In the genomic region with DNA sequence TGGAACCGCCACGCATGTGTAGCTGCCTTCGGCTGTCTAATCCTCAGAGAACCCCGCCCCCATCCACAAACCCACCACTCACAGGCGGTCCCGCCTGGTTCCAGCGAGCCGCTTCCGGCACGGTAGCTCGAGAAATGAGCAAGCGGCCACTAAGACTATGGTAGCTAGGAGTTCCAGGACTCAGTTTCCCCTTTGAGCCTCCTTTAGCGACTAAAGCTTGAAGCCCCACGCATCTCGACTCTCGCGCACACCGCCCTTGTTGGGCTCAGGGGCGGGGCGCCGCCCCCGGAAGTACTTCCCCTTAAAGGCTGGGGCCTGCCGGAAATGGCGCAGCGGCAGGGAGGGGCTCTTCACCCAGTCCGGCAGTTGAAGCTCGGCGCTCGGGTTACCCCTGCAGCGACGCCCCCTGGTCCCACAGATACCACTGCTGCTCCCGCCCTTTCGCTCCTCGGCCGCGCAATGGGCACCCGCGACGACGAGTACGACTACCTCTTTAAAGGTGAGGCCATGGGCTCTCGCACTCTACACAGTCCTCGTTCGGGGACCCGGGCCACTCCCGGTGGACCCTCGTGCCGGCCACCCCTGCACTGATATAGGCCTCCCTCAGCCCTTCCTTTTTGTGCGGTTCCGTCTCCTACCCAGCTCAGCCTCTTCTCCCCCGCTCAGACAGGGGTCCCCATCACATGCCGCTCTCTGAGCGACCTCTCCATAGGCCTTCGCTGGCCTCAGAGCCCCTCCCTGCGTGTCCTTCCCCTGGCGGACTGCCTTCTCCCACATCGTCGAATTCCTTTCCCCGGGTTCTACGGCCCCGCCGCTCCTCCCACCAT, we compare ENCODE assay signal across 9 cellular contexts. TPM values are rescaled to one million over a fixed set of nuclear protein-coding genes. Genes with fewer than 3 reads are reported as not detected.
DNase-seq lines count a peak whose midpoint lies in the region; ATAC-seq, FAIRE-seq and TF ChIP-seq lines count a peak whose summit lies in the region.
"Had no signal": no experiment of that assay in that cellular context is flagged by ENCODE, and none has a peak within 500 bp of the region (broad histone marks: within the 10 kb centered on the region; RNA-seq: fewer than 3 reads in every experiment).

A gene (plus strand): TSS at position 365 of the 827 bp plus-strand sequence. CDS start 95 bp downstream, at position 460.

- peak; percentile 96 for TF ChIP-seq POLR2A in breast epithelium (IDR thresholded peaks at IDR 0.05)

- 0% methylated on average over 62 of the region's 62 CpGs for WGBS in small intestine, 3 donors

- no peak for FAIRE-seq in small intestine (lab: Jason Lieb, UNC)
- FAIRE-seq: colon had no signal

- H3K27me3 ChIP-seq in AG04450 (ENCODE audit: control insufficient read depth, insufficient read depth, low read length) (no peaks in the 10 kb centered on the region), breast epithelium (no peaks in the 10 kb centered on the region), iPS-20b (ENCODE audit: insufficient read depth, low read length) (no peaks in the 10 kb centered on the region), small intestine (ENCODE audit: control insufficient read depth in 2 of 2, insufficient read depth in 2 of 2, low read length in 2 of 2) (no peaks in the 10 kb centered on the region)

- DNase-seq in AG04450 (ENCODE audit: low read depth, low spot score) (peak; percentile 93), NCI-H2196 (lab: John Stamatoyannopoulos, UW; ENCODE audit: unreplicated experiment) (peak; percentile 82), breast epithelium (ENCODE audit: low spot score in 2 of 2) (peak; percentile 92 to 93), small intestine (peak; percentile 96)

- H3K27ac ChIP-seq in AG04450 (ENCODE audit: low read depth, low read length): peak within 1 kb of the TSS; percentile 83
- peak within 1 kb of the TSS; percentile 100 for H3K27ac ChIP-seq in VCaP
- H3K27ac ChIP-seq in breast epithelium: peak within 1 kb of the TSS; percentile 95 to 98
- H3K27ac ChIP-seq in iPS-20b (ENCODE audit: low read length): peak within 1 kb of the TSS; percentile 78
- H3K27ac ChIP-seq in small intestine (ENCODE audit: low read depth in 1 of 2, low read length in 1 of 2): peak within 1 kb of the TSS; percentile 85 to 86

- no peaks in the 10 kb centered on the region for H3K4me1 ChIP-seq in breast epithelium
- H3K4me1 ChIP-seq in iPS-20b (ENCODE audit: insufficient read depth, low read length): no peaks in the 10 kb centered on the region; the same call in 1 of the 2 replicates
- peaks cover 0 to 8% of the 10 kb centered on the region in 2 donors for H3K4me1 ChIP-seq in small intestine (ENCODE audit: control insufficient read depth in 2 of 2, insufficient read depth in 1 of 2, low read depth in 1 of 2, low read length in 1 of 2)

- peak within 1 kb of the TSS; percentile 99 for H3K4me3 ChIP-seq in AG04450 (ENCODE audit: low read depth, low read length)
- H3K4me3 ChIP-seq in breast epithelium: peak within 1 kb of the TSS; percentile 69 to 92 (median 88)
- H3K4me3 ChIP-seq in iPS-20b (ENCODE audit: low read length): peak within 1 kb of the TSS; percentile 99
- H3K4me3 ChIP-seq in small intestine (ENCODE audit: low read depth in 1 of 2, low read length in 2 of 2): peak within 1 kb of the TSS; percentile 85 to 86

- intact Hi-C loops in breast epithelium (cut with DNase I; ENCODE audit: low total_unique reads): no loop called here

- no peaks in the 10 kb centered on the region for H3K36me3 ChIP-seq in breast epithelium
- peaks cover 4% of the 10 kb centered on the region; the same call in 1 of the 2 replicates for H3K36me3 ChIP-seq in iPS-20b (ENCODE audit: insufficient read depth, low read depth, low read length)
- no peaks in the 10 kb centered on the region for H3K36me3 ChIP-seq in small intestine (ENCODE audit: control insufficient read depth in 2 of 2, insufficient read depth in 2 of 2, low read length in 2 of 2)

- peak; percentile 44 for TF ChIP-seq CTCF in AG04450 (IDR thresholded peaks at IDR 0.05; ENCODE audit: low read depth, low read length)
- TF ChIP-seq CTCF in VCaP (conservative IDR thresholded peaks at IDR 0.05): peak; percentile 60
- peak in 2 of 3 donors; percentile 4 to 7 for TF ChIP-seq CTCF in breast epithelium (IDR thresholded peaks at IDR 0.05)

- H3K9me3 ChIP-seq in AG04450 (ENCODE audit: control insufficient read depth, insufficient read depth, low read length) (peaks cover 8% of the 10 kb centered on the region), breast epithelium (no peaks in the 10 kb centered on the region), iPS-20b (ENCODE audit: insufficient read depth, low read depth, low read length) (no peaks in the 10 kb centered on the region), small intestine (ENCODE audit: control insufficient read depth, low read depth) (no peaks in the 10 kb centered on the region)

- ATAC-seq in GM18870 (IDR thresholded peaks at IDR 0.05; ENCODE audit: unreplicated experiment): peak; percentile 74
- peak; percentile 81 for ATAC-seq in HG03135 (IDR thresholded peaks at IDR 0.05; ENCODE audit: unreplicated experiment)

- POLR2A ChIA-PET in AG04450 (lab: Yijun Ruan, JAX): interaction anchor here (0.5 to 3.7 kb wide), 15 partner anchors 8 to 684 kb away, joined by 3 to 31 read pairs (median 4); a partner anchor contains a TSS

- CTCF ChIA-PET in AG04450 (lab: Charles Lee): interaction anchor here (0.8 to 2.4 kb wide), 5 partner anchors 34 to 259 kb away, joined by 3 to 11 read pairs (median 5); a partner anchor contains a TSS

- H3K9ac ChIP-seq in iPS-20b (ENCODE audit: low read depth, low read length): peak within 1 kb of the TSS; percentile 92

RNA-seq across cellular contexts. Expression of the gene that starts here (rescaled TPM):
- polyA plus RNA-seq in AG04450 (2011; rRNA removed): 315 and 399 TPM in 2 replicates
- polyA minus RNA-seq in AG04450 (2011; rRNA and poly(A)+ RNA removed): 74.9 and 130 TPM in 2 replicates
- 100 to 1,000 TPM; 108 to 156 (median 147) TPM for total RNA-seq in breast epithelium
- polyA plus RNA-seq in small intestine: 100 to 1,000 TPM; 193 to 225 (median 220) TPM

Comparison
In these comparisons a context has a peak if more than half of its experiments do, and no peak if none do; other contexts are left out.
1. Peak in every context shown above with its lines: DNase-seq, ATAC-seq, H3K4me3 ChIP-seq and H3K27ac ChIP-seq.
2. CTCF ChIP-seq: peak in every context shown above with its lines; median percentile 60 in VCaP; 44 in AG04450; 6 in breast epithelium.